Comparison of ENCODE assay signal across 8 cellular contexts in the genomic region with DNA sequence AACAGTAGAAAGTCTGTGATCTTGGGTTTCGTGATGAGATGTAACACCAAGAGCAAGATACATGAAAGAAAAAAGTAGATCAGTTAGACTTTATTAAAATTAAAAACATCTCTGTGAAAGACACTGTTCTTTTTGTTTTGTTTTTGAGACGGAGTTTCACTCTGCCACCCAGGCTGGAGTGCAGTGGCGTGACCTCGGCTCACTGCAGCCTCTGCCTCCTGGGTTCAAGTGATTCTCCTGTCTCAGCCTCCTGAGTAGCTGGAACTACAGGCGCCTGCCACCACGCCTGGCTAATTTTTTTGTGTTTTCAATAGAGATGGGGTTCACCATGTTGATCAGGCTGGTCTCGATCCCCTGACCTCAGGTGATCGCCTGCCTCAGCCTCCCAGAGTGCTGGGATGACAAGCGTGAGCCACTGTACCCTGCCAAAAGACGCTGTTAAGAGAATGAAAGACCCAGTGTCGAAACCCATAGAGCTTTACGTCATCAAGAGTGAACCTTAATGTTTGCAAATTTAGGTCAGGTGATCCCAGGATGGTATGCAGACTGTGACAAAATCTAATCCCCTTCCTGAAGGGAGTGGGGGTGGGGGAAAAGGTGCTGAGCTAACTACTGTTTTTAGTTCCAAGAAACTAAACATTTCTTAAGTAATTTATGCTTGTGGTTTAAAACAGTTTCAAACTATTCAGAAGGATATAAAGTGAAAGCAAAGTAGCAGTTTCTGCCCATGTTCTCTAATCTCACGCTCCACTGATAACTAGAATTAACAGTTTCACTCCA. TPM values are rescaled to one million over a fixed set of nuclear protein-coding genes. Genes with fewer than 3 reads are reported as not detected.
DNase-seq lines count a peak whose midpoint lies in the region; ATAC-seq, FAIRE-seq and TF ChIP-seq lines count a peak whose summit lies in the region.

No MANE protein-coding gene starts in this region.

- H3K4me2 ChIP-seq in HepG2 (ENCODE audit: low read depth, low read length), result no peak overlapping the region

- H3K9ac ChIP-seq in HepG2 (ENCODE audit: insufficient read depth, low read depth, low read length), result no peak overlapping the region

- H3K4me1 ChIP-seq in HepG2 (ENCODE audit: insufficient read depth, low read length), result peaks cover 9% of the 10 kb centered on the region; the same call in 1 of the 2 replicates

- no peaks in the 10 kb centered on the region for H3K9me3 ChIP-seq in HepG2 (ENCODE audit: low read length)

- BruUV-seq in HepG2 (replicated peaks; lab: Mats Ljungman, UMichigan), result no TSS peak

- intact Hi-C loops in HepG2 (cut with micrococcal nuclease; ENCODE audit: unreplicated experiment), result no loop called here

- no peaks in the 10 kb centered on the region for H4K20me1 ChIP-seq in HepG2 (ENCODE audit: insufficient read depth, low read length)

- H3K36me3 Mint-ChIP-seq in WTC11 (peaks cover 21% of the 10 kb centered on the region; the same call in 1 of the 2 replicates), chondrocyte (ENCODE audit: low read depth) (peaks cover 7% of the 10 kb centered on the region)

- H3K4me3 Mint-ChIP-seq in WTC11, result no peak overlapping the region
- no peak overlapping the region for H3K4me3 Mint-ChIP-seq in chondrocyte (ENCODE audit: unreplicated experiment)

- TF ChIP-seq EP300 in HepG2 (IDR thresholded peaks at IDR 0.05; ENCODE audit: low read depth in 2 of 2, low read length in 2 of 2), result no peak
- TF ChIP-seq EP300 in HepG2 (CRISPR knock-in tag; IDR thresholded peaks at IDR 0.05; ENCODE audit: borderline replicate concordance), result no peak

- TF ChIP-seq CTCF in WTC11 (IDR thresholded peaks at IDR 0.05) (no peak), HepG2 (CRISPR knock-in tag; IDR thresholded peaks at IDR 0.05) (no peak), chondrocyte (IDR thresholded peaks at IDR 0.05) (no peak)

- POLR2A ChIA-PET in WTC11 (lab: Charles Lee), result no interaction called here
- POLR2A ChIA-PET in HepG2 (lab: Yijun Ruan, JAX), result interaction anchor here (1.0 kb wide), 1 partner anchor 8 kb away, joined by 4 read pairs; a partner anchor contains a TSS

- no peak for FAIRE-seq in HepG2 (lab: Jason Lieb, UNC)

- TF ChIP-seq RAD21 in HepG2 (CRISPR knock-in tag; IDR thresholded peaks at IDR 0.05), result no peak

- no peak overlapping the region for H2AFZ ChIP-seq in HepG2 (ENCODE audit: low read length)

- H3K4me3 ChIP-seq in HepG2 (replicated peaks in 1 of 3; ENCODE audit: insufficient read depth in 1 of 3, low read depth in 2 of 3, low read length in 3 of 3), result no peak overlapping the region

- H3K36me3 ChIP-seq in HepG2 (replicated peaks in 1 of 2; ENCODE audit: control insufficient read depth in 1 of 2, insufficient read depth in 2 of 2, low read length in 2 of 2), result peaks cover 0 to 7% of the 10 kb centered on the region in 2 experiments; a peak in 1 of 5 replicates

- TF ChIP-seq POLR2A in GM19193 (IDR thresholded peaks at IDR 0.05; ENCODE audit: extremely low read depth, insufficient read depth, insufficient read length), result peak; percentile 20
- no peak for TF ChIP-seq POLR2A in HepG2 (IDR thresholded peaks at IDR 0.05; ENCODE audit: insufficient read depth in 1 of 2, low read depth in 2 of 2, low read length in 2 of 2)

- H3K79me2 ChIP-seq in HepG2 (ENCODE audit: insufficient read depth, low read length), result no peaks in the 10 kb centered on the region

- ATAC-seq in HG02981 (IDR thresholded peaks at IDR 0.05; ENCODE audit: unreplicated experiment) (peak; percentile 91), WTC11 (peak; percentile 48), HepG2 (no peak)

- H3K27me3 ChIP-seq in HepG2 (ENCODE audit: control insufficient read depth in 1 of 2, insufficient read depth in 2 of 2, low read length in 2 of 2), result no peaks in the 10 kb centered on the region

- CTCF ChIA-PET in WTC11 (lab: Charles Lee) (no interaction called here), HepG2 (lab: Yijun Ruan, JAX; ENCODE audit: low intra/inter-chr PET ratio, low total read pairs) (no interaction called here)

- H3K9me3 Mint-ChIP-seq in WTC11 (no peaks in the 10 kb centered on the region), chondrocyte (ENCODE audit: low read depth) (no peaks in the 10 kb centered on the region)

- H3K4me1 Mint-ChIP-seq in WTC11 (peaks cover 10% of the 10 kb centered on the region), chondrocyte (ENCODE audit: low read depth) (no peaks in the 10 kb centered on the region)

- no peak for DNase-seq in WTC11 (ENCODE audit: low spot score)
- peak; percentile 21 for DNase-seq in HepG2 (ENCODE audit: low spot score)
- no peak for DNase-seq in chondrocyte (ENCODE audit: low spot score)
- DNase-seq in C1 segment of cervical spinal cord (lab: John Stamatoyannopoulos, UW), result no peak
- no peak for DNase-seq in NCI-H2107 treated with DMSO at 0.1 percent for 48 hours (lab: John Stamatoyannopoulos, UW; ENCODE audit: unreplicated experiment)
- no peak for DNase-seq in SHP77 (lab: John Stamatoyannopoulos, UW)

- H3K27ac Mint-ChIP-seq in WTC11 (peak overlapping the region; percentile 65; the same call in 1 of the 2 replicates), chondrocyte (ENCODE audit: unreplicated experiment) (no peak overlapping the region)

- in situ Hi-C loops in HepG2 (cut with HindIII; ENCODE audit: extremely low pct_ligation_motif_present, low pct_unique_long_range_greater_than_20kb), result no loop called here

- 75% methylated on average over 4 of the region's 13 CpGs for WGBS in HepG2 (ENCODE audit: low lambda C conversion rate)

- H3K27me3 Mint-ChIP-seq in WTC11 (ENCODE audit: low read depth) (no peaks in the 10 kb centered on the region), chondrocyte (ENCODE audit: low read depth) (no peaks in the 10 kb centered on the region)

- H3K27ac ChIP-seq in HepG2 (ENCODE audit: extremely low read length, insufficient read depth, low read length), result no peak overlapping the region

RNA-seq across cellular contexts. Expression of a gene that starts 8.0 kb away (rescaled TPM):
- total RNA-seq in WTC11 (2021) (22.8 to 25.1 TPM (median 23.4 TPM) in 3 replicates), HepG2 (2016; rRNA removed; fragmentation: Illumina TruSeq; extraction: Trizol) (14.3 and 16.4 TPM in 2 replicates), chondrocyte (17.8 to 19.4 TPM (median 18.1 TPM) in 3 replicates)
- total RNA-seq in HepG2 (2016; cell fraction: cytosol; rRNA removed; fragmentation: Illumina TruSeq; extraction: Trizol; ENCODE audit: low read depth), result 3.7 and 4.8 TPM in 2 replicates
- total RNA-seq in HepG2 (2016; cell fraction: insoluble cytoplasmic fraction; rRNA removed; fragmentation: Illumina TruSeq; extraction: Trizol), result 16.9 and 17.9 TPM in 2 replicates
- 4.7 and 4.8 TPM in 2 replicates for total RNA-seq in HepG2 (2016; cell fraction: membrane; rRNA removed; fragmentation: Illumina TruSeq; extraction: Trizol)
- 30.3 and 30.7 TPM in 2 replicates for total RNA-seq in HepG2 (2016; cell fraction: nucleus; rRNA removed; fragmentation: Illumina TruSeq; extraction: Trizol)
- polyA plus RNA-seq in HepG2 (2011; rRNA removed), result 14.7 and 14.9 TPM in 2 replicates
- polyA plus RNA-seq in HepG2 (2011; cell fraction: cytosol; rRNA removed), result 3.6 and 4.3 TPM in 2 replicates
- 61.7 and 68.4 TPM in 2 replicates for polyA plus RNA-seq in HepG2 (2011; cell fraction: nucleus; rRNA removed)
- 15.5 and 18.0 TPM in 2 replicates for polyA plus RNA-seq in HepG2 (2012)
- 1.0 and 1.3 TPM in 2 replicates for polyA plus RNA-seq in HepG2 (2016; cell fraction: cytosol; fragmentation: Illumina TruSeq; extraction: Trizol; ENCODE audit: low read depth)
- 13.0 and 14.7 TPM in 2 replicates for polyA plus RNA-seq in HepG2 (2016; cell fraction: insoluble cytoplasmic fraction; fragmentation: Illumina TruSeq; extraction: Trizol; ENCODE audit: low read depth)
- 1.7 and 2.0 TPM in 2 replicates for polyA plus RNA-seq in HepG2 (2016; cell fraction: membrane; fragmentation: Illumina TruSeq; extraction: Trizol; ENCODE audit: low read depth)
- polyA plus RNA-seq in HepG2 (2016; cell fraction: nucleus; fragmentation: Illumina TruSeq; extraction: Trizol; ENCODE audit: insufficient read depth, low read depth), result 40.0 and 45.3 TPM in 2 replicates
- 17.1 and 18.1 TPM in 2 replicates for polyA minus RNA-seq in HepG2 (2011; rRNA and poly(A)+ RNA removed; ENCODE audit: low replicate concordance)
- 3.7 and 5.8 TPM in 2 replicates for polyA minus RNA-seq in HepG2 (2011; cell fraction: cytosol; rRNA and poly(A)+ RNA removed)
- polyA minus RNA-seq in HepG2 (2011; cell fraction: nucleus; rRNA and poly(A)+ RNA removed), result 43.0 and 46.1 TPM in 2 replicates

RNA-seq across cellular contexts. Expression of a gene that starts 8.2 kb away (rescaled TPM):
- 10.2 to 13.9 TPM (median 10.7 TPM) in 3 replicates for total RNA-seq in WTC11 (2021)
- total RNA-seq in HepG2 (2016; rRNA removed; fragmentation: Illumina TruSeq; extraction: Trizol), result 8.1 and 9.2 TPM in 2 replicates
- total RNA-seq in HepG2 (2016; cell fraction: cytosol; rRNA removed; fragmentation: Illumina TruSeq; extraction: Trizol; ENCODE audit: low read depth), result 1.5 and 1.8 TPM in 2 replicates
- total RNA-seq in HepG2 (2016; cell fraction: insoluble cytoplasmic fraction; rRNA removed; fragmentation: Illumina TruSeq; extraction: Trizol), result 7.7 and 7.8 TPM in 2 replicates
- 2.9 and 4.7 TPM in 2 replicates for total RNA-seq in HepG2 (2016; cell fraction: membrane; rRNA removed; fragmentation: Illumina TruSeq; extraction: Trizol)
- 11.3 and 11.9 TPM in 2 replicates for total RNA-seq in HepG2 (2016; cell fraction: nucleus; rRNA removed; fragmentation: Illumina TruSeq; extraction: Trizol)
- polyA plus RNA-seq in HepG2 (2011; rRNA removed), result 4.4 and 4.7 TPM in 2 replicates
- polyA plus RNA-seq in HepG2 (2011; cell fraction: cytosol; rRNA removed), result 2.1 and 3.2 TPM in 2 replicates
- 4.7 and 5.3 TPM in 2 replicates for polyA plus RNA-seq in HepG2 (2011; cell fraction: nucleus; rRNA removed)
- polyA plus RNA-seq in HepG2 (2012), result 6.0 TPM in 2 replicates
- 1.3 and 1.4 TPM in 2 replicates for polyA plus RNA-seq in HepG2 (2016; cell fraction: cytosol; fragmentation: Illumina TruSeq; extraction: Trizol; ENCODE audit: low read depth)
- polyA plus RNA-seq in HepG2 (2016; cell fraction: insoluble cytoplasmic fraction; fragmentation: Illumina TruSeq; extraction: Trizol; ENCODE audit: low read depth), result 5.5 and 5.8 TPM in 2 replicates
- 1.9 and 2.4 TPM in 2 replicates for polyA plus RNA-seq in HepG2 (2016; cell fraction: membrane; fragmentation: Illumina TruSeq; extraction: Trizol; ENCODE audit: low read depth)
- 16.5 and 18.5 TPM in 2 replicates for polyA plus RNA-seq in HepG2 (2016; cell fraction: nucleus; fragmentation: Illumina TruSeq; extraction: Trizol; ENCODE audit: insufficient read depth, low read depth)
- polyA minus RNA-seq in HepG2 (2011; rRNA and poly(A)+ RNA removed; ENCODE audit: low replicate concordance), result 4.0 and 14.9 TPM in 2 replicates
- polyA minus RNA-seq in HepG2 (2011; cell fraction: cytosol; rRNA and poly(A)+ RNA removed), result 2.5 and 3.7 TPM in 2 replicates
- polyA minus RNA-seq in HepG2 (2011; cell fraction: nucleus; rRNA and poly(A)+ RNA removed), result 8.9 and 10.9 TPM in 2 replicates
- 15.4 to 17.3 TPM (median 15.9 TPM) in 3 replicates for total RNA-seq in chondrocyte

RNA-seq across cellular contexts. Expression of a gene that starts 53.7 kb away (rescaled TPM):
- total RNA-seq in WTC11 (2021), result 18.9 to 26.3 TPM (median 20.7 TPM) in 3 replicates
- 23.1 and 31.2 TPM in 2 replicates for total RNA-seq in HepG2 (2016; rRNA removed; fragmentation: Illumina TruSeq; extraction: Trizol)
- total RNA-seq in HepG2 (2016; cell fraction: cytosol; rRNA removed; fragmentation: Illumina TruSeq; extraction: Trizol; ENCODE audit: low read depth), result 5.2 and 5.7 TPM in 2 replicates
- total RNA-seq in HepG2 (2016; cell fraction: insoluble cytoplasmic fraction; rRNA removed; fragmentation: Illumina TruSeq; extraction: Trizol), result 23.1 and 33.7 TPM in 2 replicates
- total RNA-seq in HepG2 (2016; cell fraction: membrane; rRNA removed; fragmentation: Illumina TruSeq; extraction: Trizol), result 9.9 and 14.7 TPM in 2 replicates
- 8.6 and 10.6 TPM in 2 replicates for total RNA-seq in HepG2 (2016; cell fraction: nucleus; rRNA removed; fragmentation: Illumina TruSeq; extraction: Trizol)
- 8.6 and 10.5 TPM in 2 replicates for polyA plus RNA-seq in HepG2 (2011; rRNA removed)
- 6.1 and 10.2 TPM in 2 replicates for polyA plus RNA-seq in HepG2 (2011; cell fraction: cytosol; rRNA removed)
- polyA plus RNA-seq in HepG2 (2011; cell fraction: nucleus; rRNA removed), result 2.2 and 2.9 TPM in 2 replicates
- 12.1 and 12.3 TPM in 2 replicates for polyA plus RNA-seq in HepG2 (2012)
- 5.3 and 6.9 TPM in 2 replicates for polyA plus RNA-seq in HepG2 (2016; cell fraction: cytosol; fragmentation: Illumina TruSeq; extraction: Trizol; ENCODE audit: low read depth)
- 31.8 and 35.2 TPM in 2 replicates for polyA plus RNA-seq in HepG2 (2016; cell fraction: insoluble cytoplasmic fraction; fragmentation: Illumina TruSeq; extraction: Trizol; ENCODE audit: low read depth)
- polyA plus RNA-seq in HepG2 (2016; cell fraction: membrane; fragmentation: Illumina TruSeq; extraction: Trizol; ENCODE audit: low read depth), result 9.8 and 10.7 TPM in 2 replicates
- polyA plus RNA-seq in HepG2 (2016; cell fraction: nucleus; fragmentation: Illumina TruSeq; extraction: Trizol; ENCODE audit: insufficient read depth, low read depth), result 15.4 and 15.8 TPM in 2 replicates
- polyA minus RNA-seq in HepG2 (2011; rRNA and poly(A)+ RNA removed; ENCODE audit: low replicate concordance), result 2.7 and 14.6 TPM in 2 replicates
- polyA minus RNA-seq in HepG2 (2011; cell fraction: cytosol; rRNA and poly(A)+ RNA removed), result 6.7 and 10.1 TPM in 2 replicates
- polyA minus RNA-seq in HepG2 (2011; cell fraction: nucleus; rRNA and poly(A)+ RNA removed), result 3.1 and 4.6 TPM in 2 replicates
- total RNA-seq in chondrocyte, result 18.8 to 31.3 TPM (median 29.2 TPM) in 3 replicates
